Comparison of ENCODE assay signal across 9 cellular contexts in the genomic region with DNA sequence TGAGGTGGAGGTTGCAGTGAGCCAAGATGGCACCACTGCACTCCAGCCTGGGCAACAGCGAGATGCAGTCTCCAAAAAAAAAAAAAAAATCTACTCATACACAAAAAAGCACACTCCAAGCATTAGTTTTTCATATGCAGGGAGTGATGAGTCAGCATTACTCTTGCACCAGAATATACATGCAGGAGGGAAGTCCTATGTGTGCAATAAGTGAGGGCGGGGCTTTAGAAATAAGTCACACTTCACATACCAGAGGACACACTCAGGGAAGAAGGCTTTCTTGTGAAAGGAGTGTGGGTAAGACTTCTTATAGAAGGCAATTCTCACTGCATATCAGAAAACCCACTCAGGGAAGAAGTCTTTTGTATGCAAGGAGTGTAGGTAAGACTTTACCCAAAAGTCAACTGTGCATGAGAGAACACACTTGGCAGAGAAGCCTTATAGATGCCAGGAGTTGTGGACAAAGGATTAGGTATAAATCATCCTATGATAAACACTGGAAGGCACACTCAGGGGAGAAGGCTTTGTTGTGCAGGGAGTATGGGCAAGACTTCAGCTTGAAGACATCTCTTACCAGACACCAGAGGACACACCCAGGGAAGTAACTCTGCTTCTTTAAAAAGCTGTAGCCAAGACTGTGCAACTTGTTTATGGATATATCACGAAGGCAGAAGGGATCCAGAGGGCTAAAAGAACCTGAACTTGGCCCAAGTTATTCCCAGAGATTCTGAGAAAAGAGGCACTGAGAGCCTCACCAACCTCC. TPM values are rescaled to one million over a fixed set of nuclear protein-coding genes. Genes with fewer than 3 reads are reported as not detected.
DNase-seq lines count a peak whose midpoint lies in the region; ATAC-seq and TF ChIP-seq lines count a peak whose summit lies in the region.
"Had no signal": no experiment of that assay in that cellular context is flagged by ENCODE, and none has a peak within 500 bp of the region (broad histone marks: within the 10 kb centered on the region; RNA-seq: fewer than 3 reads in every experiment).

No MANE protein-coding gene starts in this region.

- H3K27ac ChIP-seq in Karpas-422 (ENCODE audit: low read length): peak overlapping the region; percentile 56

- H4K20me1 ChIP-seq in Karpas-422 (ENCODE audit: insufficient read depth, low read depth, low read length): no peaks in the 10 kb centered on the region

- no peaks in the 10 kb centered on the region for H3K27me3 ChIP-seq in Karpas-422 (ENCODE audit: low read length)

- H3K36me3 ChIP-seq in Karpas-422 (ENCODE audit: insufficient read depth, low read length): peaks cover 3% of the 10 kb centered on the region; the same call in 1 of the 2 replicates

- no peak overlapping the region for H3K4me2 ChIP-seq in Karpas-422 (ENCODE audit: low read depth, low read length, poor library complexity, severe bottlenecking)

- H2AFZ ChIP-seq in Karpas-422 (ENCODE audit: low read length): no peak overlapping the region

- peaks cover 80% of the 10 kb centered on the region for H3K79me2 ChIP-seq in Karpas-422 (ENCODE audit: low read length)

- TF ChIP-seq POLR2A in GM18505 (IDR thresholded peaks at IDR 0.05; ENCODE audit: borderline replicate concordance, extremely low read depth, insufficient read depth, insufficient read length): no peak

- peaks cover 32% of the 10 kb centered on the region for H3K4me1 ChIP-seq in Karpas-422 (ENCODE audit: low read length)

- no peak overlapping the region for H3K9ac ChIP-seq in Karpas-422 (ENCODE audit: low read length)

- H3K9me2 ChIP-seq in Karpas-422 (replicated peaks; ENCODE audit: insufficient read depth, low read length): no peaks in the 10 kb centered on the region

- H3K9me3 ChIP-seq in Karpas-422 (ENCODE audit: low read length): no peaks in the 10 kb centered on the region

- ATAC-seq in left lobe of liver (peak; percentile 48), GM19023 (IDR thresholded peaks at IDR 0.05; ENCODE audit: unreplicated experiment) (no peak), GM18520 (IDR thresholded peaks at IDR 0.05; ENCODE audit: unreplicated experiment) (no peak), GM18505 (IDR thresholded peaks at IDR 0.05; ENCODE audit: unreplicated experiment) (no peak)

- no peak overlapping the region for H3K4me3 ChIP-seq in Karpas-422 (ENCODE audit: low read length)

- DNase-seq in AML-193 (lab: John Stamatoyannopoulos, UW): peak; percentile 39 to 68
- DNase-seq in Karpas-422: peak; percentile 64
- peak; percentile 16 for DNase-seq in astrocyte of the hippocampus (ENCODE audit: low read depth, low spot score)
- no peak for DNase-seq in left lobe of liver (ENCODE audit: low spot score)
- DNase-seq in NCI-H2171 treated with DMSO at 0.1 percent for 48 hours (lab: John Stamatoyannopoulos, UW): no peak
- DNase-seq: DMS79 treated with DMSO at 0.1 percent for 48 hours had no signal

RNA-seq across cellular contexts. Expression of gene ATF7, which starts 50.5 kb away (rescaled TPM):
- 14.8 and 28.9 TPM in 2 replicates for total RNA-seq in Karpas-422 (2014; rRNA removed; shearing (Covaris generic); ENCODE audit: low replicate concordance)
- total RNA-seq in left lobe of liver: 18.1 TPM

Comparison
In these comparisons a context has a peak if more than half of its experiments do, and no peak if none do; other contexts are left out.
1. DNase-seq: peak in AML-193 (2 of 2), Karpas-422 (single experiment) and astrocyte of the hippocampus (single experiment); none in left lobe of liver (single experiment) and NCI-H2171 treated with DMSO at 0.1 percent for 48 hours (single experiment).